In genomic region chr9:104871961-104872527, GRCh38 we compare ENCODE assay signal across 25 cellular contexts. TPM values are rescaled to one million over a fixed set of nuclear protein-coding genes. Genes with fewer than 3 reads are reported as not detected.
DNase-seq lines count a peak whose midpoint lies in the region; FAIRE-seq and TF ChIP-seq lines count a peak whose summit lies in the region.
"Had no signal": no experiment of that assay in that cellular context is flagged by ENCODE, and none has a peak within 500 bp of the region (broad histone marks: within the 10 kb centered on the region; RNA-seq: fewer than 3 reads in every experiment).

No MANE protein-coding gene starts in this region.

- H3K27ac Mint-ChIP-seq in HFFc6: peak overlapping the region; percentile 66
- H3K27ac Mint-ChIP-seq in mesothelial cell of epicardium: peak overlapping the region; percentile 11
- H3K27ac Mint-ChIP-seq: activated CD4-positive, alpha-beta memory T cell treated with anti-CD3 and anti-CD28 coated beads for 36 hours had no signal

- no peaks in the 10 kb centered on the region; the same call in 1 of the 2 replicates for H3K27me3 Mint-ChIP-seq in HFFc6 (ENCODE audit: insufficient read depth)
- H3K27me3 Mint-ChIP-seq in mesothelial cell of epicardium (ENCODE audit: low read depth): no peaks in the 10 kb centered on the region
- H3K27me3 Mint-ChIP-seq: activated CD4-positive, alpha-beta memory T cell treated with anti-CD3 and anti-CD28 coated beads for 36 hours; naive B cell had no signal

- H3K9ac ChIP-seq in skeletal muscle tissue (ENCODE audit: low read depth in 1 of 3, low read length in 3 of 3): no peak overlapping the region

- H3K27ac ChIP-seq in coronary artery (peak overlapping the region; percentile 16 to 66), skeletal muscle tissue (ENCODE audit: low read depth, low read length) (peak overlapping the region; percentile 96), left ventricle myocardium inferior (replicated peaks) (no peak overlapping the region)
- H3K27ac ChIP-seq: HL-60 had no signal

- H3K36me3 ChIP-seq in skeletal muscle tissue (ENCODE audit: control insufficient read depth in 3 of 3, insufficient read depth in 3 of 3, low read length in 3 of 3) (peaks cover 0 to 46% (median 24%) of the 10 kb centered on the region in 3 donors), left ventricle myocardium inferior (peaks cover 18% of the 10 kb centered on the region)
- H3K36me3 ChIP-seq: uterus had no signal

- H3K9me3 Mint-ChIP-seq in HFFc6 (no peaks in the 10 kb centered on the region), mesothelial cell of epicardium (no peaks in the 10 kb centered on the region)
- H3K9me3 Mint-ChIP-seq: activated CD4-positive, alpha-beta memory T cell treated with anti-CD3 and anti-CD28 coated beads for 36 hours had no signal

- FAIRE-seq in urothelium cell line (lab: Jason Lieb, UNC): no peak
- FAIRE-seq: frontal cortex, H54, islet of Langerhans had no signal

- H3K4me1 ChIP-seq in skeletal muscle tissue (ENCODE audit: control insufficient read depth in 3 of 3, insufficient read depth in 3 of 3, low read length in 3 of 3) (peaks cover 56 to 81% (median 77%) of the 10 kb centered on the region in 3 donors), left ventricle myocardium inferior (peaks cover 69% of the 10 kb centered on the region)

- H3K9me3 ChIP-seq in skeletal muscle tissue (ENCODE audit: control insufficient read depth in 3 of 3, low read length in 3 of 3) (no peaks in the 10 kb centered on the region), left ventricle myocardium inferior (replicated peaks) (no peaks in the 10 kb centered on the region)
- H3K9me3 ChIP-seq: uterus had no signal

- intact Hi-C loops in left ventricle myocardium inferior (cut with micrococcal nuclease): no loop called here

- DNase-seq in HFFc6 (no peak), coronary artery (ENCODE audit: low spot score) (no peak), mesothelial cell of epicardium (ENCODE audit: low spot score in 2 of 2, unreplicated experiment in 2 of 2) (no peak), urothelium cell line (ENCODE audit: low spot score) (no peak), left ventricle myocardium inferior (no peak), hepatic stellate cell (ENCODE audit: low spot score) (no peak)
- DNase-seq in activated effector memory CD4-positive, alpha-beta T cell treated with anti-CD3 and anti-CD28 coated beads, Interleukin-2, amount 50 U/mL, for 16 hours: no peak
- DNase-seq: activated CD4-positive, alpha-beta memory T cell treated with anti-CD3 and anti-CD28 coated beads for 36 hours; amniotic stem cell; DMS53; dorsolateral prefrontal cortex; erythroblast; GDM1; naive B cell; NCI-H1105 treated with DMSO at 0.1 percent for 48 hours; NCI-H510A; NK-92 treated with Interleukin-12 subunit alpha and Interleukin-12 subunit beta, amount 100 ng/mL, for 24 hours; occipital lobe; uterus had no signal

- H3K4me1 Mint-ChIP-seq in HFFc6 (ENCODE audit: low read depth): peaks cover 65% of the 10 kb centered on the region
- H3K4me1 Mint-ChIP-seq in mesothelial cell of epicardium: peaks cover 39% of the 10 kb centered on the region

- H3K36me3 Mint-ChIP-seq in HFFc6 (ENCODE audit: low read depth): no peaks in the 10 kb centered on the region
- peaks cover 8% of the 10 kb centered on the region for H3K36me3 Mint-ChIP-seq in mesothelial cell of epicardium
- H3K36me3 Mint-ChIP-seq: activated CD4-positive, alpha-beta memory T cell treated with anti-CD3 and anti-CD28 coated beads for 36 hours had no signal

- TF ChIP-seq CTCF in HFFc6 (IDR thresholded peaks at IDR 0.05) (no peak), coronary artery (IDR thresholded peaks at IDR 0.05) (no peak), mesothelial cell of epicardium (IDR thresholded peaks at IDR 0.05; ENCODE audit: unreplicated experiment) (no peak), left ventricle myocardium inferior (IDR thresholded peaks at IDR 0.05; ENCODE audit: borderline replicate concordance) (no peak)

- no peaks in the 10 kb centered on the region for H3K27me3 ChIP-seq in skeletal muscle tissue (ENCODE audit: control insufficient read depth in 3 of 3, insufficient read depth in 3 of 3, low read length in 3 of 3)
- H3K27me3 ChIP-seq in left ventricle myocardium inferior (ENCODE audit: low read depth): no peaks in the 10 kb centered on the region
- H3K27me3 ChIP-seq: dorsolateral prefrontal cortex, uterus had no signal

- H3K4me3 Mint-ChIP-seq in HFFc6 (no peak overlapping the region), mesothelial cell of epicardium (no peak overlapping the region)
- H3K4me3 Mint-ChIP-seq: activated CD4-positive, alpha-beta memory T cell treated with anti-CD3 and anti-CD28 coated beads for 36 hours; naive B cell had no signal

- no peak overlapping the region for H3K4me3 ChIP-seq in coronary artery
- H3K4me3 ChIP-seq in skeletal muscle tissue (ENCODE audit: low read length in 3 of 3): no peak overlapping the region
- H3K4me3 ChIP-seq in left ventricle myocardium inferior: no peak overlapping the region
- H3K4me3 ChIP-seq: dorsolateral prefrontal cortex, lung, uterus had no signal

RNA-seq across cellular contexts. Expression of gene ABCA1, which starts 55.9 kb away (rescaled TPM):
- total RNA-seq in HFFc6 (2021; fragmentation: NEBNext Ultra II Directional; extraction: Animal tissue kit (Norgen Biotek cat#: 25700)): 10 to 100 TPM in 2 of 6 experiments, 1 to 10 TPM in 4; 9.1 to 16.5 (median 9.4) TPM
- total RNA-seq in mesothelial cell of epicardium (35.3 to 39.9 TPM (median 37.3 TPM) in 3 replicates), skeletal muscle tissue (33.9 TPM), left ventricle myocardium inferior (10.8 TPM)
